9 cellular contexts compared by ENCODE assay signal in genomic region chr11:71800335-71800953, GRCh38. TPM values are rescaled to one million over a fixed set of nuclear protein-coding genes. Genes with fewer than 3 reads are reported as not detected.
DNase-seq lines count a peak whose midpoint lies in the region; TF ChIP-seq lines count a peak whose summit lies in the region.
"Not testable (repeated sequence)": the region's sequence is repeated elsewhere in the genome, so short reads cannot be mapped to it uniquely, and the experiment has no call there.
"Had no signal": no experiment of that assay in that cellular context is flagged by ENCODE, and none has a peak within 500 bp of the region (broad histone marks: within the 10 kb centered on the region; RNA-seq: fewer than 3 reads in every experiment).

No MANE protein-coding gene starts in this region.

- not testable (repeated sequence) for H3K36me3 ChIP-seq in SJSA1

- not testable (repeated sequence) for H3K4me3 ChIP-seq in SJSA1

- peak; percentile 82 for DNase-seq in NCI-H146 (lab: John Stamatoyannopoulos, UW)
- peak; percentile 33 to 52 for DNase-seq in SJSA1 (ENCODE audit: low read depth in 1 of 2, low spot score in 2 of 2)
- DNase-seq in activated T-cell treated with anti-CD3 and anti-CD28 coated beads for 48 hours (ENCODE audit: low read depth) = peak; percentile 75
- DNase-seq in effector CD8-positive, alpha-beta T cell (lab: John Stamatoyannopoulos, UW) = peak; percentile 84
- peak; percentile 90 for DNase-seq in left kidney (ENCODE audit: low read depth, low spot score)
- peak; percentile 62 to 82 for DNase-seq in stimulated activated CD4-positive, alpha-beta T cell treated with anti-CD3 and anti-CD28 coated beads, Interleukin-12 subunit alpha, Interleukin-12 subunit beta, amount 100 ng/mL, for 24 hours (ENCODE audit: low read depth in 2 of 2)

- TF ChIP-seq CTCF in 22Rv1 (IDR thresholded peaks at IDR 0.05) = peak; percentile 88
- peak; percentile 87 for TF ChIP-seq CTCF in GM12873 (IDR thresholded peaks at IDR 0.05; ENCODE audit: insufficient read depth, low read depth, low read length, missing control alignments)

- not testable (repeated sequence) for H3K27ac ChIP-seq in 22Rv1, SJSA1

- not testable (repeated sequence) for H3K27me3 ChIP-seq in SJSA1 (replicated peaks)

- not testable (repeated sequence) for H3K9me3 ChIP-seq in SJSA1 (replicated peaks)

- not testable (repeated sequence) for H3K4me1 ChIP-seq in SJSA1 (replicated peaks)

RNA-seq across cellular contexts. Expression of gene DEFB108B, which starts 32.6 kb away (rescaled TPM):
- total RNA-seq in SJSA1 (2014; rRNA removed; shearing (Covaris generic)) = not detected in 2 replicates
- total RNA-seq: left colon had no signal
